In the genomic region with DNA sequence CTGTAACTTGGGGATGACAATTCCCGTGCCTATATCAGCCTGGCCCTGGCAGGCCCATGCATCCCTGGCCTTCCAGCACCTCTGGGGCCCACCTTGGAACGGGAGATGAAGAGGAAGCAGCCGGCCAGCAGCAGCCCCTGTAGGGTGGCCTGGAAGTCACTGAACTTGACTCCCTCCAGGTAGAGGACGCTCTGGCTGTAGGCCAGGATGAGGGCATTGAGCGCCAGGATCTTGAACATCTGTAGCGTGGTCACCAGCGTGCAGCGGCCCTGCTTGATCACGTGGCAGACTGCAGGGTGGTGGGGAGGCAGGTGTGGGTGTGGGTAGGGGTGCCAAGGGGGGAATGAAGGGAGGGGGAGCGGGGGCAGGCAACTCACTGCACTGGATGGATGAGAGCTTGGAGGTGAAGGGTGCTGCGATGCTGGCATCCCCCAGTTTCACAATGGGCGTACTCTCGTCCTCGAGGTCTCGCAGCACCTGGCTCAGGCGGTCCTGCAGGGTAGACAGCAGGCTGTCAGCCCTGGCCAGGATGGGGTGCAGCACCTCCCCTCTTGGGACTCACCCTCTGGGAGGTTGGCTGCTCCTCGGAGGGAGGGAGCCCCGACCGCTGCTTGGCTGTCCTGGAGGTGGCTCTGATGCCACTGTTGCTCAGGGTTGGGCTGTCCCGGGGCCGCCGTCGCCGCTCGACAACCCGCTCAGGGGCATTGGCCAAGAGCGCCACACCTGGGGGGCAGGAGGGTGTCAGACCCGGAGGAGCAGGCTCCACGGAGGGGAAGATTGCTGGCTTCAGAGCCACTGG, we compare ENCODE assay signal across 17 cellular contexts. TPM values are rescaled to one million over a fixed set of nuclear protein-coding genes. Genes with fewer than 3 reads are reported as not detected.
"Had no signal": no experiment of that assay in that cellular context is flagged by ENCODE, and none has a peak within 500 bp of the region (broad histone marks: within the 10 kb centered on the region; RNA-seq: fewer than 3 reads in every experiment).

No MANE protein-coding gene starts in this region.

- H3K27me3 ChIP-seq: foreskin keratinocyte, left lung, neutrophil, tibial artery, upper lobe of left lung, uterus had no signal

- H3K4me2 ChIP-seq: smooth muscle cell had no signal

- H3K9me3 ChIP-seq: left lung, neutrophil, tibial artery, upper lobe of left lung, uterus had no signal

- ATAC-seq: foreskin keratinocyte, left lung had no signal

- DNase-seq: dermis blood vessel endothelial cell; erythroblast; foreskin keratinocyte; immature natural killer cell; mesendoderm; naive B cell; nephron progenitor cell; stimulated activated CD4-positive, alpha-beta T cell treated with anti-CD3 and anti-CD28 coated beads, Interleukin-2, amount 100 ng/mL, for 48 hours; tibial artery had no signal

- H3K36me3 ChIP-seq: uterus had no signal

- H3K4me3 Mint-ChIP-seq: immature natural killer cell; naive B cell; nephron progenitor cell; stimulated activated naive CD8-positive, alpha-beta T cell treated with anti-CD3 and anti-CD28 coated beads, Interleukin-15, Interleukin-2, amounts not matched to agents 100 ng/mL and 50 ng/mL, for 24 hours had no signal

- H3K27me3 Mint-ChIP-seq: naive B cell; stimulated activated naive CD8-positive, alpha-beta T cell treated with anti-CD3 and anti-CD28 coated beads, Interleukin-15, Interleukin-2, amounts not matched to agents 100 ng/mL and 50 ng/mL, for 24 hours had no signal

- H3K4me3 ChIP-seq: left lung, lung, smooth muscle cell, tibial artery, upper lobe of left lung, uterus had no signal

- H3K4me1 ChIP-seq: foreskin keratinocyte, uterus had no signal

- H3K27ac ChIP-seq: foreskin keratinocyte, left lung, neutrophil, tibial artery, upper lobe of left lung, uterus had no signal

- H3K9me3 Mint-ChIP-seq: immature natural killer cell; naive B cell; nephron progenitor cell; stimulated activated naive CD8-positive, alpha-beta T cell treated with anti-CD3 and anti-CD28 coated beads, Interleukin-15, Interleukin-2, amounts not matched to agents 100 ng/mL and 50 ng/mL, for 24 hours had no signal

- H3K27ac Mint-ChIP-seq: immature natural killer cell; stimulated activated naive CD8-positive, alpha-beta T cell treated with anti-CD3 and anti-CD28 coated beads, Interleukin-15, Interleukin-2, amounts not matched to agents 100 ng/mL and 50 ng/mL, for 24 hours had no signal

RNA-seq across cellular contexts. Expression of a gene that starts 28.7 kb away (rescaled TPM):
- total RNA-seq: dermis blood vessel endothelial cell, endothelial cell of umbilical vein had no signal
- polyA plus RNA-seq: endothelial cell of umbilical vein had no signal
